Comparison of ENCODE assay signal across 11 cellular contexts in the genomic region with DNA sequence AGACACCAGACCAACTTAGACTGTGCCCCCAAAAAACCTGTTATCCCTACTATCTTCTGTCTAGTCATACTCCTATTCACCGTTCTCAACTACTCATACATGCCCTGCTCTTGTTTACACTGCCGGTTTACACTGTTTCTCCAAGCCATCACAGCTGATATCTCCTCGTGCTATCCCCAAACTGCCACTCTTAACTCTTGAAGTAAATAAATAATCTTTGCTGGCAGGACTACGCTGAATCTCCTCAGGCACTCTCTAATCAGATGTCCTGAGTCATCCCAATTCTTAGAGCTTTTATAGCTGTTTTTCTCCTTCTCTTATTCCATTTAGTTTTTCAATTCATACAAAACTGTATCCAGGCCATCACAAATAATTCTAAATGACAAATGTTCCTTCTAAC. TPM values are rescaled to one million over a fixed set of nuclear protein-coding genes. Genes with fewer than 3 reads are reported as not detected.
DNase-seq lines count a peak whose midpoint lies in the region; ATAC-seq, FAIRE-seq and TF ChIP-seq lines count a peak whose summit lies in the region.
"Not testable (repeated sequence)": the region's sequence is repeated elsewhere in the genome, so short reads cannot be mapped to it uniquely, and the experiment has no call there.
"Had no signal": no experiment of that assay in that cellular context is flagged by ENCODE, and none has a peak within 500 bp of the region (broad histone marks: within the 10 kb centered on the region; RNA-seq: fewer than 3 reads in every experiment).

No MANE protein-coding gene starts in this region.

- H3K36me3 Mint-ChIP-seq in GM23338 (ENCODE audit: low read depth); endodermal cell (ENCODE audit: low read depth): not testable (repeated sequence)

- H3K79me2 ChIP-seq in GM23338 (replicated peaks; ENCODE audit: insufficient read depth); K562 (ENCODE audit: control insufficient read depth, insufficient read depth, low read length): not testable (repeated sequence)

- H3K4me1 Mint-ChIP-seq in GM23338 (peaks cover 26% of the 10 kb centered on the region), endodermal cell (peaks cover 18% of the 10 kb centered on the region)

- H3K4me2 ChIP-seq in GM23338; K562 (ENCODE audit: insufficient read depth, low read length): not testable (repeated sequence)

- POLR2A ChIA-PET in K562 (lab: Yijun Ruan, JAX), result not testable (repeated sequence)

- DNase-seq in GM23338 (ENCODE audit: low spot score); K562 (ENCODE audit: extremely low read depth in 1 of 4, low spot score in 3 of 4); endodermal cell: not testable (repeated sequence)

- H3K4me1 ChIP-seq in GM23338 (ENCODE audit: insufficient read depth) (peaks cover 36% of the 10 kb centered on the region), HUES64 (ENCODE audit: insufficient read depth, low read length) (peaks cover 18% of the 10 kb centered on the region)
- not testable (repeated sequence) for H3K4me1 ChIP-seq in K562 (replicated peaks in 1 of 2; ENCODE audit: control insufficient read depth in 2 of 2, insufficient read depth in 2 of 2, low read length in 2 of 2); endodermal cell (ENCODE audit: control insufficient read depth, insufficient read depth, low read length)

- TF ChIP-seq EP300 in K562 (IDR thresholded peaks at IDR 0.05; ENCODE audit: low read length), result not testable (repeated sequence)

- not testable (repeated sequence) for H2AFZ ChIP-seq in GM23338; K562 (ENCODE audit: low read depth, low read length)

- H3K27me3 ChIP-seq in GM23338 (ENCODE audit: insufficient read depth); HUES64 (ENCODE audit: insufficient read depth, low read length); K562 (ENCODE audit: control insufficient read depth in 2 of 2, insufficient read depth in 2 of 2, low read length in 2 of 2); endodermal cell (ENCODE audit: control insufficient read depth, insufficient read depth, low read length, poor library complexity, severe bottlenecking): not testable (repeated sequence)

- CTCF ChIA-PET in K562 (lab: Yijun Ruan, JAX; ENCODE audit: low intra/inter-chr PET ratio), result not testable (repeated sequence)

- TF ChIP-seq CTCF in GM23338 (conservative IDR thresholded peaks at IDR 0.05; ENCODE audit: low read depth in 2 of 2); K562 (IDR thresholded peaks at IDR 0.05 in 2 of 3, conservative IDR thresholded peaks at IDR 0.05 in 1 of 3; ENCODE audit: insufficient read depth in 2 of 3, low read depth in 1 of 3, low read length in 3 of 3); endodermal cell (conservative IDR thresholded peaks at IDR 0.05): not testable (repeated sequence)

- not testable (repeated sequence) for H3K9me3 Mint-ChIP-seq in GM23338, endodermal cell

- not testable (repeated sequence) for TF ChIP-seq POLR2A in K562 (conservative IDR thresholded peaks at IDR 0.05)

- ATAC-seq in GM23338, K562: not testable (repeated sequence)

- peak overlapping the region; percentile 96 for H3K27ac ChIP-seq in GM23338 (ENCODE audit: low read depth)
- H3K27ac ChIP-seq in HUES64 (ENCODE audit: low read depth, low read length); K562 (ENCODE audit: extremely low read depth, low read depth, low read length); endodermal cell (ENCODE audit: low read depth, low read length): not testable (repeated sequence)

- H3K9me2 ChIP-seq in GM23338 (ENCODE audit: insufficient read depth), result not testable (repeated sequence)

- not testable (repeated sequence) for BruUV-seq in K562 (replicated peaks; lab: Mats Ljungman, UMichigan)

- not testable (repeated sequence) for H3K4me3 ChIP-seq in GM23338; HUES64 (ENCODE audit: low read length); K562; endodermal cell (ENCODE audit: low read length)

- FAIRE-seq in K562 (lab: Jason Lieb, UNC), result not testable (repeated sequence)

- in situ Hi-C loops in K562 (cut with MboI), result not testable (repeated sequence)

- intact Hi-C loops in K562 (cut with micrococcal nuclease), result not testable (repeated sequence)

- 85% methylated on average over 3 of the region's 4 CpGs for WGBS in HUES64
- WGBS in K562 (ENCODE audit: insufficient coverage, low coverage, missing lambda C conversion rate), result 0% methylated on average over 1 of the region's 4 CpGs
- 42 to 80% methylated on average over 2 to 3 of the region's 4 CpGs for WGBS in endodermal cell (ENCODE audit: insufficient coverage in 1 of 2, insufficient read length in 1 of 2), 2 experiments

- not testable (repeated sequence) for H3K36me3 ChIP-seq in GM23338 (ENCODE audit: insufficient read depth); HUES64 (ENCODE audit: insufficient read depth, low read length); K562 (ENCODE audit: control insufficient read depth, insufficient read depth, low read length); endodermal cell (ENCODE audit: control insufficient read depth, insufficient read depth, low read length)

- not testable (repeated sequence) for H3K9me1 ChIP-seq in K562 (ENCODE audit: control insufficient read depth, insufficient read depth, low read length)

- H4K20me1 ChIP-seq in GM23338 (replicated peaks; ENCODE audit: insufficient read depth); K562 (replicated peaks; ENCODE audit: control insufficient read depth, insufficient read depth, low read length): not testable (repeated sequence)

- not testable (repeated sequence) for H3K9me3 ChIP-seq in HUES64 (ENCODE audit: insufficient read depth, low read depth, low read length); K562 (replicated peaks; ENCODE audit: control insufficient read depth, insufficient read depth, low read depth, low read length); endodermal cell (ENCODE audit: control insufficient read depth, low read length)

- H3K4me3 Mint-ChIP-seq in GM23338, endodermal cell: not testable (repeated sequence)

- H3K27me3 Mint-ChIP-seq in GM23338 (ENCODE audit: insufficient read depth, low read depth, poor library complexity); endodermal cell (ENCODE audit: insufficient read depth): not testable (repeated sequence)

- H3K27ac Mint-ChIP-seq in GM23338, endodermal cell: not testable (repeated sequence)

- not testable (repeated sequence) for H3F3A ChIP-seq in GM23338 (replicated peaks; ENCODE audit: low read depth)

- TF ChIP-seq RAD21 in K562 (CRISPR knock-in tag; conservative IDR thresholded peaks at IDR 0.05 in 1 of 2, IDR thresholded peaks at IDR 0.05 in 1 of 2), result not testable (repeated sequence)

- H3K9ac ChIP-seq in HUES64 (ENCODE audit: low read depth, low read length) (peak overlapping the region; percentile 24; the same call in 1 of the 2 replicates), endodermal cell (ENCODE audit: extremely low read depth, low read length, poor library complexity, severe bottlenecking) (peak overlapping the region; percentile 30)
- H3K9ac ChIP-seq in K562 (ENCODE audit: insufficient read depth in 1 of 2, low read depth in 2 of 2, low read length in 2 of 2), result not testable (repeated sequence)

TF ChIP-seq in K562, 482 proteins besides CTCF, POLR2A, EP300 and RAD21 (continues in another document):
- TF ChIP-seq, protein P1, sequence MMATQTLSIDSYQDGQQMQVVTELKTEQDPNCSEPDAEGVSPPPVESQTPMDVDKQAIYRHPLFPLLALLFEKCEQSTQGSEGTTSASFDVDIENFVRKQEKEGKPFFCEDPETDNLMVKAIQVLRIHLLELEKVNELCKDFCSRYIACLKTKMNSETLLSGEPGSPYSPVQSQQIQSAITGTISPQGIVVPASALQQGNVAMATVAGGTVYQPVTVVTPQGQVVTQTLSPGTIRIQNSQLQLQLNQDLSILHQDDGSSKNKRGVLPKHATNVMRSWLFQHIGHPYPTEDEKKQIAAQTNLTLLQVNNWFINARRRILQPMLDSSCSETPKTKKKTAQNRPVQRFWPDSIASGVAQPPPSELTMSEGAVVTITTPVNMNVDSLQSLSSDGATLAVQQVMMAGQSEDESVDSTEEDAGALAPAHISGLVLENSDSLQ (IDR thresholded peaks at IDR 0.05), result peak; percentile 81

RNA-seq across cellular contexts. Expression of a gene that starts 48.4 kb away (rescaled TPM):
- total RNA-seq in GM23338 (2014; rRNA removed; shearing (Covaris generic)), result not detected in 2 replicates
- polyA plus RNA-seq in GM23338 (2016; fragmentation: Nextera tagmentation; extraction: Ambion mirVana) (not detected in 2 replicates), K562 (2011; rRNA removed) (0.07 TPM in 1 of 2 replicates, not detected in the other), K562 (2014; fragmentation: Illumina TruSeq; extraction: Trizol) (not detected in 2 replicates), K562 (2014; fragmentation: Nextera tagmentation; extraction: Ambion mirVana) (not detected), K562 (2014; rRNA removed) (not detected in 2 replicates)
- not detected for polyA plus RNA-seq in HUES64 (2013, experiment 1 of 2)
- polyA plus RNA-seq in HUES64 (2013, experiment 2 of 2), result not detected
- not detected in 2 replicates for total RNA-seq in K562 (2011; cell fraction: chromatin; rRNA removed; ENCODE audit: low replicate concordance)
- not detected in 2 replicates for total RNA-seq in K562 (2011; cell fraction: nucleolus; rRNA removed)
- not detected in 2 replicates for total RNA-seq in K562 (2011; cell fraction: nucleoplasm; rRNA removed)
- total RNA-seq in K562 (2014; rRNA removed) (not detected in 2 replicates), K562 (2014; rRNA removed; fragmentation: Illumina TruSeq; extraction: Trizol) (not detected in 2 replicates), K562 (2015; rRNA removed; fragmentation: Illumina TruSeq; extraction: Trizol) (not detected in 2 replicates), K562 (2021) (not detected in 2 replicates), endodermal cell (1 to 10 TPM in 1 of 2 donors, under 1 TPM in 1; 0.46 to 1.1 TPM)
- polyA plus RNA-seq in K562 (2011; cell fraction: cytosol; rRNA removed), result not detected in 2 replicates
- polyA plus RNA-seq in K562 (2011; cell fraction: nucleus; rRNA removed), result 0.08 TPM in 1 of 2 replicates, not detected in the other
- 0.09 TPM in 1 of 2 replicates, not detected in the other for polyA plus RNA-seq in K562 (2012)
- not detected in 2 replicates for polyA minus RNA-seq in K562 (2011; rRNA and poly(A)+ RNA removed)
- polyA minus RNA-seq in K562 (2011; cell fraction: cytosol; rRNA and poly(A)+ RNA removed), result not detected in 2 replicates
- polyA minus RNA-seq in K562 (2011; cell fraction: nucleus; rRNA and poly(A)+ RNA removed), result not detected in 2 replicates
- polyA plus RNA-seq in endodermal cell (2013, experiment 1 of 2), result not detected
- not detected for polyA plus RNA-seq in endodermal cell (2013, experiment 2 of 2)
- total RNA-seq: A172; B cell; Caco-2; Calu3; CD4-positive, alpha-beta T cell; CD8-positive, alpha-beta T cell had no signal
- polyA plus RNA-seq: BJ had no signal
